In genomic region chr9:92626484-92626883, GRCh38 we compare ENCODE assay signal across 22 cellular contexts.
"Had no signal": no experiment of that assay in that cellular context is flagged by ENCODE, and none has a peak within 500 bp of the region (broad histone marks: within the 10 kb centered on the region; RNA-seq: fewer than 3 reads in every experiment).

No MANE protein-coding gene starts in this region.

- H3K27ac Mint-ChIP-seq: activated CD4-positive, alpha-beta memory T cell treated with anti-CD3 and anti-CD28 coated beads for 36 hours; activated CD4-positive, alpha-beta T cell treated with anti-CD3 and anti-CD28 coated beads, Interleukin-2, amount 10 ng/mL, durations not matched to agents 7 days and 5 days; activated T-helper 2 cell treated with anti-CD3 and anti-CD28 coated beads, Interferon-gamma antibody, Interleukin-2, Interleukin-4, amounts not matched to agents 10 μg/mL and 5 μg/mL and 100 μg/mL, durations not matched to agents 14 hours and 24 hours and 36 hours had no signal

- H3K27ac ChIP-seq: ascending aorta, body of pancreas, VCaP had no signal

- DNase-seq: activated CD4-positive, alpha-beta memory T cell treated with anti-CD3 and anti-CD28 coated beads for 36 hours; activated CD4-positive, alpha-beta T cell treated with anti-CD3 and anti-CD28 coated beads, Interleukin-2, amount 10 ng/mL, durations not matched to agents 7 days and 5 days; activated CD4-positive, CD25-positive, alpha-beta regulatory T cell; activated CD8-positive, alpha-beta memory T cell treated with anti-CD3 and anti-CD28 coated beads, Interleukin-2, amount 50 U/mL, for 4 hours; activated naive CD4-positive, alpha-beta T cell treated with anti-CD3 and anti-CD28 coated beads, Interleukin-2, amount 50 U/mL, for 16 hours; amniotic stem cell; body of pancreas; central memory CD4-positive, alpha-beta T cell; MG63; NCI-H1105; NCI-H1436; NCI-H1694 treated with DMSO at 0.1 percent for 48 hours; NCI-H2029 treated with DMSO at 0.1 percent for 48 hours; NCI-H345; NCI-H510A; NCI-H526 treated with DMSO at 0.1 percent for 48 hours; NCI-H82; SIG-M5 had no signal

- H3K27me3 Mint-ChIP-seq: activated CD4-positive, alpha-beta memory T cell treated with anti-CD3 and anti-CD28 coated beads for 36 hours; activated CD4-positive, alpha-beta T cell treated with anti-CD3 and anti-CD28 coated beads, Interleukin-2, amount 10 ng/mL, durations not matched to agents 7 days and 5 days had no signal

- H3K9me3 Mint-ChIP-seq: activated CD4-positive, alpha-beta memory T cell treated with anti-CD3 and anti-CD28 coated beads for 36 hours; activated CD4-positive, alpha-beta T cell treated with anti-CD3 and anti-CD28 coated beads, Interleukin-2, amount 10 ng/mL, durations not matched to agents 7 days and 5 days; activated T-helper 2 cell treated with anti-CD3 and anti-CD28 coated beads, Interferon-gamma antibody, Interleukin-2, Interleukin-4, amounts not matched to agents 10 μg/mL and 5 μg/mL and 100 μg/mL, durations not matched to agents 14 hours and 24 hours and 36 hours had no signal

- H3K4me1 Mint-ChIP-seq: activated CD4-positive, alpha-beta T cell treated with anti-CD3 and anti-CD28 coated beads, Interleukin-2, amount 10 ng/mL, durations not matched to agents 7 days and 5 days had no signal

- ATAC-seq: body of pancreas had no signal

- H3K4me3 Mint-ChIP-seq: activated CD4-positive, alpha-beta memory T cell treated with anti-CD3 and anti-CD28 coated beads for 36 hours; activated CD4-positive, alpha-beta T cell treated with anti-CD3 and anti-CD28 coated beads, Interleukin-2, amount 10 ng/mL, durations not matched to agents 7 days and 5 days had no signal

- FAIRE-seq: bronchial epithelial cell had no signal
